In the genomic region with DNA sequence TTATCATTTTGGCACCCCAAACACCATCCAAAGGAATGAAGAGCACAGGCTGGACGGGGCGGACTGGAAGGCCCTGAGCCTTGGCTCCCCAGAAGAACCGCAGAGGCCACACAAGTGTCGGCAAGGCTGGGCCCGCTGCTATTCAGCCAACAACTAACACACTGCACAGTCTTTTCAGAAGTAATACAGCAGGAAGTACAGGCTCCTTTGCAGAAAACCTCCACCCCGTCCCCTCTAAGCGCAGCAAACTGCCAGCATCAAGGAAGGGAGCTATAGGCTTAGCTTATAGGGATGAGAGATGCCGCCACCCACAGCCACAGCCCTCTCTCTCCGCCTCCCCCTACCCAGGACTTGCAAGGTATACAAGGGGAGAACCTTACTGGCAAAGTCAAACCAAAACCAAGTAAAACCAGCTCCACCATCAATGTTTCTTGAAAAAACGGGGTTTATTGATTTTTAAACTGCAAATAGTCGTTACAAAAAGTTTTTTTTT, we compare ENCODE assay signal across 8 cellular contexts. TPM values are rescaled to one million over a fixed set of nuclear protein-coding genes. Genes with fewer than 3 reads are reported as not detected.
DNase-seq lines count a peak whose midpoint lies in the region; ATAC-seq and TF ChIP-seq lines count a peak whose summit lies in the region.

No MANE protein-coding gene starts in this region.

- intact Hi-C loops in MCF 10A (cut with micrococcal nuclease) = loop anchor here (5.0 kb wide), 1 partner anchor 320 kb away; no protein-coding TSS in a partner anchor

- CTCF ChIA-PET in MCF 10A (lab: Yijun Ruan, JAX) = interaction anchor here (0.5 to 5.7 kb wide), 10 partner anchors 30 to 853 kb away, joined by 3 to 72 read pairs (median 4); no protein-coding TSS in a partner anchor

- TF ChIP-seq CTCF in MCF 10A (IDR thresholded peaks at IDR 0.05; ENCODE audit: unreplicated experiment) = no peak
- no peak for TF ChIP-seq CTCF in tibial nerve (IDR thresholded peaks at IDR 0.05)

- no peaks in the 10 kb centered on the region for H3K27me3 Mint-ChIP-seq in MCF 10A (ENCODE audit: insufficient read depth, unreplicated experiment)
- no peaks in the 10 kb centered on the region for H3K27me3 Mint-ChIP-seq in memory B cell

- H3K27ac Mint-ChIP-seq in MCF 10A (ENCODE audit: low read depth, unreplicated experiment) (peak overlapping the region; percentile 97), memory B cell (peak overlapping the region; percentile 90)

- H3K4me3 Mint-ChIP-seq in MCF 10A (ENCODE audit: unreplicated experiment) = peak overlapping the region; percentile 98
- H3K4me3 Mint-ChIP-seq in memory B cell = peak overlapping the region; percentile 51

- no peak for TF ChIP-seq POLR2A in tibial nerve (IDR thresholded peaks at IDR 0.05)

- POLR2A ChIA-PET in MCF 10A (lab: Yijun Ruan, JAX) = interaction anchor here (0.7 to 11.3 kb wide), 19 partner anchors 8 to 1535 kb away, joined by 3 to 403 read pairs (median 5); no protein-coding TSS in a partner anchor

- H3K9me3 ChIP-seq in tibial nerve = no peaks in the 10 kb centered on the region

- peaks cover 82% of the 10 kb centered on the region for H3K36me3 Mint-ChIP-seq in MCF 10A (ENCODE audit: insufficient read depth, unreplicated experiment)
- peaks cover 33% of the 10 kb centered on the region for H3K36me3 Mint-ChIP-seq in memory B cell

- WGBS in tibial nerve, 2 donors = 37 to 42% methylated on average over 11 of the region's 11 CpGs

- no peaks in the 10 kb centered on the region for H3K9me3 Mint-ChIP-seq in MCF 10A (ENCODE audit: unreplicated experiment)
- H3K9me3 Mint-ChIP-seq in memory B cell = no peaks in the 10 kb centered on the region

- H3K36me3 ChIP-seq in tibial nerve = peaks cover 0 to 41% (median 13%) of the 10 kb centered on the region in 3 donors

- DNase-seq in stimulated activated CD4-positive, alpha-beta T cell treated with anti-CD3 and anti-CD28 coated beads, Interleukin-15, amount 100 ng/mL, for 24 hours = peak; percentile 46
- DNase-seq in stimulated activated CD4-positive, alpha-beta T cell treated with anti-CD3 and anti-CD28 coated beads, Interleukin-4, amount 100 ng/mL, for 24 hours = no peak
- peak; percentile 44 for DNase-seq in MCF 10A (ENCODE audit: unreplicated experiment)
- DNase-seq in memory B cell (ENCODE audit: low spot score in 2 of 2) = no peak
- no peak for DNase-seq in tibial nerve (ENCODE audit: low spot score in 2 of 2)
- DNase-seq in NCI-H1092 (lab: John Stamatoyannopoulos, UW) = no peak
- DNase-seq in superior temporal gyrus (ENCODE audit: extremely low spot score) = no peak

- H3K27ac ChIP-seq in tibial nerve = peak overlapping the region; percentile 15 to 99 (median 96)

- H3K4me1 Mint-ChIP-seq in MCF 10A (ENCODE audit: insufficient read depth, unreplicated experiment) = peaks cover 30% of the 10 kb centered on the region
- H3K4me1 Mint-ChIP-seq in memory B cell = peaks cover 39% of the 10 kb centered on the region

- peak overlapping the region in 2 of 4 donors; percentile 4 to 94 for H3K4me3 ChIP-seq in tibial nerve

- TF ChIP-seq EP300 in tibial nerve (IDR thresholded peaks at IDR 0.05) = no peak

- no peaks in the 10 kb centered on the region for H3K27me3 ChIP-seq in tibial nerve

- BruUV-seq in MCF 10A (replicated peaks; lab: Mats Ljungman, UMichigan) = no TSS peak

- ATAC-seq in memory B cell (ENCODE audit: low read depth) (no peak), GM21367 (IDR thresholded peaks at IDR 0.05; ENCODE audit: unreplicated experiment) (no peak)

- peaks cover 0 to 44% (median 29%) of the 10 kb centered on the region in 4 donors for H3K4me1 ChIP-seq in tibial nerve

RNA-seq across cellular contexts. Expression of a gene that starts 5.6 kb away (rescaled TPM):
- total RNA-seq in MCF 10A (2022) (376 and 426 TPM in 2 replicates), tibial nerve (1,000 to 10,000 TPM in 1 of 4 donors, 100 to 1,000 TPM in 3; 298 to 1,137 (median 494) TPM)

Comparison
In these comparisons a context has a peak if more than half of its experiments do, and no peak if none do; other contexts are left out.
1. DNase-seq: peak in stimulated activated CD4-positive, alpha-beta T cell treated with anti-CD3 and anti-CD28 coated beads, Interleukin-15, amount 100 ng/mL, for 24 hours (single experiment) and MCF 10A (single experiment); none in stimulated activated CD4-positive, alpha-beta T cell treated with anti-CD3 and anti-CD28 coated beads, Interleukin-4, amount 100 ng/mL, for 24 hours (single experiment), memory B cell (0 of 2), tibial nerve (0 of 2), NCI-H1092 (single experiment) and superior temporal gyrus (single experiment).